16 cellular contexts compared by ENCODE assay signal in genomic region chr3:102084712-102085111, GRCh38.
DNase-seq lines count a peak whose midpoint lies in the region; ATAC-seq lines count a peak whose summit lies in the region.
"Had no signal": no experiment of that assay in that cellular context is flagged by ENCODE, and none has a peak within 500 bp of the region (broad histone marks: within the 10 kb centered on the region; RNA-seq: fewer than 3 reads in every experiment).

No MANE protein-coding gene starts in this region.

- intact Hi-C loops in left colon (cut with DNase I, micrococcal nuclease) = loop anchor here in 1 of 2 donors (10.0 kb wide), 2 partner anchors 230 to 270 kb away; no protein-coding TSS in a partner anchor

- H3K4me1 Mint-ChIP-seq in activated naive CD8-positive, alpha-beta T cell treated with anti-CD3 and anti-CD28 coated beads, Interleukin-2, amount 50 U/mL, for 24 hours = peaks cover 37% of the 10 kb centered on the region
- H3K4me1 Mint-ChIP-seq in activated naive CD8-positive, alpha-beta T cell treated with anti-CD3 and anti-CD28 coated beads for 36 hours = peaks cover 33% of the 10 kb centered on the region

- H3K27me3 Mint-ChIP-seq in activated naive CD8-positive, alpha-beta T cell treated with anti-CD3 and anti-CD28 coated beads, Interleukin-2, amount 50 U/mL, for 24 hours = peaks cover 2% of the 10 kb centered on the region
- H3K27me3 Mint-ChIP-seq in activated naive CD8-positive, alpha-beta T cell treated with anti-CD3 and anti-CD28 coated beads for 36 hours = no peaks in the 10 kb centered on the region

- peak overlapping the region; percentile 81 for H3K27ac Mint-ChIP-seq in activated naive CD8-positive, alpha-beta T cell treated with anti-CD3 and anti-CD28 coated beads, Interleukin-2, amount 50 U/mL, for 24 hours
- H3K27ac Mint-ChIP-seq in activated naive CD8-positive, alpha-beta T cell treated with anti-CD3 and anti-CD28 coated beads for 36 hours = no peak overlapping the region
- H3K27ac Mint-ChIP-seq: CD8-positive, alpha-beta T cell had no signal

- peaks cover 9% of the 10 kb centered on the region for H3K9me3 Mint-ChIP-seq in activated naive CD8-positive, alpha-beta T cell treated with anti-CD3 and anti-CD28 coated beads, Interleukin-2, amount 50 U/mL, for 24 hours
- H3K9me3 Mint-ChIP-seq in activated naive CD8-positive, alpha-beta T cell treated with anti-CD3 and anti-CD28 coated beads for 36 hours = peaks cover 10% of the 10 kb centered on the region
- H3K9me3 Mint-ChIP-seq: CD8-positive, alpha-beta T cell had no signal

- DNase-seq in activated naive CD8-positive, alpha-beta T cell treated with anti-CD3 and anti-CD28 coated beads, Interleukin-2, amount 50 U/mL, for 24 hours = no peak
- no peak for DNase-seq in activated naive CD8-positive, alpha-beta T cell treated with anti-CD3 and anti-CD28 coated beads for 36 hours
- DNase-seq in left colon (no peak), NCI-H2081 treated with DMSO at 0.1 percent for 48 hours (lab: John Stamatoyannopoulos, UW) (no peak)
- no peak for DNase-seq in stimulated activated CD4-positive, alpha-beta T cell treated with anti-CD3 and anti-CD28 coated beads, Interleukin-2, amount 100 ng/mL, for 48 hours
- DNase-seq: CD8-positive, alpha-beta T cell; DND-41; GDM1; NCI-H1436 treated with DMSO at 0.1 percent for 48 hours; NCI-H2081; NCI-H2227 treated with DMSO at 0.1 percent for 48 hours; NCI-H69; SJCRH30 had no signal

- H3K36me3 Mint-ChIP-seq in activated naive CD8-positive, alpha-beta T cell treated with anti-CD3 and anti-CD28 coated beads, Interleukin-2, amount 50 U/mL, for 24 hours (ENCODE audit: low read depth) = peaks cover 5% of the 10 kb centered on the region
- H3K36me3 Mint-ChIP-seq in activated naive CD8-positive, alpha-beta T cell treated with anti-CD3 and anti-CD28 coated beads for 36 hours = peaks cover 14% of the 10 kb centered on the region
- H3K36me3 Mint-ChIP-seq: CD8-positive, alpha-beta T cell had no signal

- no peak for ATAC-seq in activated naive CD8-positive, alpha-beta T cell treated with anti-CD3 and anti-CD28 coated beads, Interleukin-2, amount 50 U/mL, for 24 hours
- ATAC-seq in HG02852 (IDR thresholded peaks at IDR 0.05; ENCODE audit: unreplicated experiment) (peak; percentile 54), left colon (peak; percentile 80), HG02759 (IDR thresholded peaks at IDR 0.05; ENCODE audit: unreplicated experiment) (no peak)
- ATAC-seq: CD8-positive, alpha-beta T cell; K562 had no signal

- no peak overlapping the region for H3K4me3 Mint-ChIP-seq in activated naive CD8-positive, alpha-beta T cell treated with anti-CD3 and anti-CD28 coated beads, Interleukin-2, amount 50 U/mL, for 24 hours
- no peak overlapping the region for H3K4me3 Mint-ChIP-seq in activated naive CD8-positive, alpha-beta T cell treated with anti-CD3 and anti-CD28 coated beads for 36 hours
- H3K4me3 Mint-ChIP-seq: CD8-positive, alpha-beta T cell had no signal

Comparison
In these comparisons a context has a peak if more than half of its experiments do, and no peak if none do; other contexts are left out.
1. ATAC-seq: peak in HG02852 (single experiment) and left colon (single experiment); none in activated naive CD8-positive, alpha-beta T cell treated with anti-CD3 and anti-CD28 coated beads, Interleukin-2, amount 50 U/mL, for 24 hours (single experiment) and HG02759 (single experiment).